In the genomic region with DNA sequence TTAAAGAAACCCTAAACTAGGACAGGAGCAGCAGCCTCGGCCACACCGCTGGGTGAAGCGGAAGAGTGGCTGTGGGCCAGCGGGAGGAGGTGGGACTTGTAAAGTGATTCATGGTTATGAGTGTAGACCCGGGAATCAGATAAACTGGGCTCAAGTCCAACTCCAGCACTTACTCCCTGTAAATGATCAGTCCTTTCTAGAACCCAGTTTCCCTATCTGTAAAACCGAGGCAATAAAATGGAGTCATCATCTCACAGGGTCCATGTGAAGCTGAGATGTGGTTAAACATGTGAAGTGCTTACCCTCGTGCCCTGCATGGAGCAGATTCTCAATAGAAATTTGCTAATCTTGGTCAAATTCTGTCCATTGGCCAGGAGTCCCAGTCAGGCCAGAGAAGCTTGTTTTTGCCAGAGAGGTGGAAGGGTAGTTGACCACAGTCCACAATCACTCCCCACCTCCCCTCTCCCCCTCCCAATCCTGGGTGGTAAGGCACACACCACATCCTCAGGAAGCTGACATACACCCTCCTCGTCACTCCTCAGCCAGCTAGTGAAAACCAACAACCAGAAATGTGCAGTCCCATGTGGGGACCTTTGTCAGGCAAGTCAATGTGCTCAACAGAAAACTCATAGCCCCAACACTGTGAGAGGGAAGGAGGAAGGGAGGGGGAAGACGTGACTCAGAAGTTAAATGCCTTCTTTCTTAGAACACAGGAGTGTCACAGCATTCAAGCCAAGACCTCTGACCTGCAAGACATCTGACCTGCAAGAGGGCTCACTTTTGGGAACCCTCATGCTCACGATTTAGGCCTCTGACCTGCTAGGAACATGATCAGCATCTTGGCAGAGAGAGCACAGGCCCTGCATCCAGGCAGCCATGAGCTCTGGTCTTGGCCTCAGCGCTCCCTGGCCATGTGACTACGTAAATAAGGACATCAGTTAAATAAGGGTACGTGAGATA, we compare ENCODE assay signal across 8 cellular contexts.
DNase-seq lines count a peak whose midpoint lies in the region; ATAC-seq and TF ChIP-seq lines count a peak whose summit lies in the region.

No MANE protein-coding gene starts in this region.

- intact Hi-C loops in naive thymus-derived CD4-positive, alpha-beta T cell (cut with micrococcal nuclease) = loop anchor here (1.0 to 10.0 kb wide), 4 partner anchors 30 to 1196 kb away; no protein-coding TSS in a partner anchor

- H3K27ac ChIP-seq in naive thymus-derived CD4-positive, alpha-beta T cell (ENCODE audit: low read depth, low read length) = peak overlapping the region; percentile 34

- peak overlapping the region; percentile 22 to 83 (median 58) for H3K4me3 Mint-ChIP-seq in naive thymus-derived CD4-positive, alpha-beta T cell

- H3K27me3 Mint-ChIP-seq in naive thymus-derived CD4-positive, alpha-beta T cell = no peaks in the 10 kb centered on the region

- peaks cover 47 to 69% of the 10 kb centered on the region in 2 donors for H3K4me1 ChIP-seq in naive thymus-derived CD4-positive, alpha-beta T cell (ENCODE audit: control insufficient read depth in 2 of 2, insufficient read depth in 2 of 2, low read length in 2 of 2)

- no peak for TF ChIP-seq CTCF in AG09319 (IDR thresholded peaks at IDR 0.05; ENCODE audit: low read depth, low read length)

- POLR2A ChIA-PET in naive thymus-derived CD4-positive, alpha-beta T cell (lab: Charles Lee) = interaction anchor here (0.5 to 1.7 kb wide), 7 partner anchors 9 to 338 kb away, joined by 3 to 5 read pairs (median 4); no protein-coding TSS in a partner anchor

- CTCF ChIA-PET in naive thymus-derived CD4-positive, alpha-beta T cell (lab: Charles Lee) = interaction anchor here (1.2 to 1.3 kb wide), 2 partner anchors 12 to 37 kb away, joined by 3 to 5 read pairs; no protein-coding TSS in a partner anchor

- H3K27ac Mint-ChIP-seq in activated naive CD4-positive, alpha-beta T cell treated with anti-CD3 and anti-CD28 coated beads, Interleukin-2, amount 50 U/mL, for 72 hours = peak overlapping the region; percentile 30 to 87
- H3K27ac Mint-ChIP-seq in naive thymus-derived CD4-positive, alpha-beta T cell = peak overlapping the region; percentile 70 to 97 (median 87)

- DNase-seq in AG09319 (ENCODE audit: extremely low read depth, low read depth) = peak; percentile 41
- DNase-seq in NCI-H2029 (lab: John Stamatoyannopoulos, UW) = peak; percentile 70
- peak; percentile 34 to 81 for DNase-seq in activated naive CD4-positive, alpha-beta T cell treated with anti-CD3 and anti-CD28 coated beads, Interleukin-2, amount 50 U/mL, for 72 hours (ENCODE audit: low spot score in 2 of 2)
- DNase-seq in naive thymus-derived CD4-positive, alpha-beta T cell = peak in 8 of 9 donors; percentile 18 to 75 (median 60)

- peak; percentile 94 to 96 for ATAC-seq in activated naive CD4-positive, alpha-beta T cell treated with anti-CD3 and anti-CD28 coated beads, Interleukin-2, amount 50 U/mL, for 72 hours
- peak; percentile 85 for ATAC-seq in naive thymus-derived CD4-positive, alpha-beta T cell
- ATAC-seq in HG03565 (IDR thresholded peaks at IDR 0.05; ENCODE audit: unreplicated experiment) (no peak), HG02610 (IDR thresholded peaks at IDR 0.05; ENCODE audit: unreplicated experiment) (no peak), GM21529 (IDR thresholded peaks at IDR 0.05; ENCODE audit: unreplicated experiment) (no peak), GM21515 (IDR thresholded peaks at IDR 0.05; ENCODE audit: unreplicated experiment) (no peak)

- no peaks in the 10 kb centered on the region for H3K9me3 ChIP-seq in naive thymus-derived CD4-positive, alpha-beta T cell (ENCODE audit: control insufficient read depth in 2 of 3, low read length in 3 of 3)

- H3K4me1 Mint-ChIP-seq in naive thymus-derived CD4-positive, alpha-beta T cell = peaks cover 49 to 93% (median 83%) of the 10 kb centered on the region in 7 donors

- H3K9me3 Mint-ChIP-seq in activated naive CD4-positive, alpha-beta T cell treated with anti-CD3 and anti-CD28 coated beads, Interleukin-2, amount 50 U/mL, for 72 hours = peaks cover 13 to 15% of the 10 kb centered on the region in 2 donors
- peaks cover 0 to 11% (median 0%) of the 10 kb centered on the region in 11 donors for H3K9me3 Mint-ChIP-seq in naive thymus-derived CD4-positive, alpha-beta T cell

- no peaks in the 10 kb centered on the region for H3K36me3 ChIP-seq in naive thymus-derived CD4-positive, alpha-beta T cell (ENCODE audit: control insufficient read depth in 2 of 3, insufficient read depth in 3 of 3, low read length in 3 of 3)

- peak overlapping the region; percentile 21 for H3K4me3 ChIP-seq in naive thymus-derived CD4-positive, alpha-beta T cell (ENCODE audit: low read length)

- no peaks in the 10 kb centered on the region for H3K27me3 ChIP-seq in naive thymus-derived CD4-positive, alpha-beta T cell (ENCODE audit: control insufficient read depth in 2 of 2, insufficient read depth in 2 of 2, low read length in 2 of 2)

- peaks cover 0 to 10% of the 10 kb centered on the region in 2 donors for H3K36me3 Mint-ChIP-seq in activated naive CD4-positive, alpha-beta T cell treated with anti-CD3 and anti-CD28 coated beads, Interleukin-2, amount 50 U/mL, for 72 hours
- peaks cover 0 to 39% (median 0%) of the 10 kb centered on the region in 5 donors for H3K36me3 Mint-ChIP-seq in naive thymus-derived CD4-positive, alpha-beta T cell

Comparison
In these comparisons a context has a peak if more than half of its experiments do, and no peak if none do; other contexts are left out.
1. ATAC-seq: peak in activated naive CD4-positive, alpha-beta T cell treated with anti-CD3 and anti-CD28 coated beads, Interleukin-2, amount 50 U/mL, for 72 hours (2 of 2) and naive thymus-derived CD4-positive, alpha-beta T cell (single experiment); none in HG03565 (single experiment), HG02610 (single experiment), GM21529 (single experiment) and GM21515 (single experiment).
2. Peak in every context shown above with its lines, with median percentiles within 50 percentile points of each other: DNase-seq.